Comparison of ENCODE assay signal across 10 cellular contexts in genomic region chrX:108699368-108699767, GRCh38. TPM values are rescaled to one million over a fixed set of nuclear protein-coding genes. Genes with fewer than 3 reads are reported as not detected.
DNase-seq lines count a peak whose midpoint lies in the region; ATAC-seq, FAIRE-seq and TF ChIP-seq lines count a peak whose summit lies in the region.
"Had no signal": no experiment of that assay in that cellular context is flagged by ENCODE, and none has a peak within 500 bp of the region (broad histone marks: within the 10 kb centered on the region; RNA-seq: fewer than 3 reads in every experiment).

No MANE protein-coding gene starts in this region.

- H3K4me3 ChIP-seq in H7 (ENCODE audit: insufficient read depth, low read depth, low read length) (no peak overlapping the region), OCI-LY1 (ENCODE audit: low read depth, low read length, poor library complexity, severe bottlenecking) (no peak overlapping the region), sigmoid colon (no peak overlapping the region)

- no peak overlapping the region for H3K4me2 ChIP-seq in OCI-LY1 (ENCODE audit: low read length)

- no peak overlapping the region for H3K9ac ChIP-seq in OCI-LY1 (ENCODE audit: low read length)
- H3K9ac ChIP-seq: parathyroid adenoma had no signal

- H3K9me3 ChIP-seq in OCI-LY1 (ENCODE audit: low read length) (no peaks in the 10 kb centered on the region), sigmoid colon (no peaks in the 10 kb centered on the region)

- H3K4me1 ChIP-seq in OCI-LY1 (ENCODE audit: insufficient read depth, low read length, severe bottlenecking) = no peaks in the 10 kb centered on the region
- no peaks in the 10 kb centered on the region for H3K4me1 ChIP-seq in sigmoid colon
- H3K4me1 ChIP-seq: parathyroid adenoma had no signal

- peak; percentile 38; the same call in 1 of the 2 replicates for TF ChIP-seq CTCF in OCI-LY1 (IDR thresholded peaks at IDR 0.05; ENCODE audit: low read length)
- no peak for TF ChIP-seq CTCF in sigmoid colon (IDR thresholded peaks at IDR 0.05)

- H3K27me3 ChIP-seq in H7 (ENCODE audit: control insufficient read depth, insufficient read depth, low read length) (no peaks in the 10 kb centered on the region), OCI-LY1 (ENCODE audit: insufficient read depth, low read length) (no peaks in the 10 kb centered on the region), sigmoid colon (no peaks in the 10 kb centered on the region)

- CTCF ChIA-PET in activated naive CD4-positive, alpha-beta T cell treated with anti-CD3 and anti-CD28 coated beads for 36 hours (lab: Charles Lee) = interaction anchor here (0.8 to 1.2 kb wide), 2 partner anchors 775 to 1191 kb away, joined by 3 read pairs; no protein-coding TSS in a partner anchor

- H3K9me3 Mint-ChIP-seq in activated naive CD4-positive, alpha-beta T cell treated with anti-CD3 and anti-CD28 coated beads for 36 hours = no peaks in the 10 kb centered on the region

- H3F3A ChIP-seq in OCI-LY1 (ENCODE audit: insufficient read depth, low read length) = no peaks in the 10 kb centered on the region

- peak; percentile 47 for FAIRE-seq in frontal cortex (lab: Jason Lieb, UNC)

- 19 to 35% methylated on average over 1 of the region's 1 CpG for WGBS in sigmoid colon, 2 donors

- peak; percentile 5 for DNase-seq in GM03348 (ENCODE audit: low spot score)
- peak; percentile 14 for DNase-seq in H7
- DNase-seq in frontal cortex (ENCODE audit: low spot score in 2 of 2) = no peak
- DNase-seq in stimulated activated CD4-positive, alpha-beta T cell treated with anti-CD3 and anti-CD28 coated beads, Interleukin-2, amount 100 ng/mL, for 24 hours = no peak
- DNase-seq in sigmoid colon = no peak
- DNase-seq in activated naive CD4-positive, alpha-beta T cell treated with anti-CD3 and anti-CD28 coated beads for 36 hours = no peak

- no peak for ATAC-seq in HG03521 (IDR thresholded peaks at IDR 0.05; ENCODE audit: unreplicated experiment)

- H3K36me3 Mint-ChIP-seq in activated naive CD4-positive, alpha-beta T cell treated with anti-CD3 and anti-CD28 coated beads for 36 hours (ENCODE audit: low read depth) = no peaks in the 10 kb centered on the region

- H4K20me1 ChIP-seq in OCI-LY1 (ENCODE audit: insufficient read depth, low read length) = no peaks in the 10 kb centered on the region

- no peaks in the 10 kb centered on the region for H3K79me2 ChIP-seq in OCI-LY1 (ENCODE audit: insufficient read depth, low read length)
- H3K79me2 ChIP-seq: parathyroid adenoma had no signal

- intact Hi-C loops in sigmoid colon (cut with DNase I) = no loop called here
- intact Hi-C loops in activated naive CD4-positive, alpha-beta T cell treated with anti-CD3 and anti-CD28 coated beads for 36 hours (cut with micrococcal nuclease) = loop anchor here (2.0 to 5.0 kb wide), 2 partner anchors 683 to 775 kb away; no protein-coding TSS in a partner anchor

- no peaks in the 10 kb centered on the region for H3K27me3 Mint-ChIP-seq in activated naive CD4-positive, alpha-beta T cell treated with anti-CD3 and anti-CD28 coated beads for 36 hours (ENCODE audit: low read depth)

- H3K36me3 ChIP-seq in H7 (replicated peaks; ENCODE audit: control insufficient read depth, insufficient read depth, low read length) (no peaks in the 10 kb centered on the region; the same call in 1 of the 2 replicates), OCI-LY1 (ENCODE audit: insufficient read depth, low read length) (no peaks in the 10 kb centered on the region), sigmoid colon (no peaks in the 10 kb centered on the region)

- TF ChIP-seq EP300 in sigmoid colon (IDR thresholded peaks at IDR 0.05) = no peak

- TF ChIP-seq POLR2A in sigmoid colon (IDR thresholded peaks at IDR 0.05) = no peak

- H3K27ac ChIP-seq in OCI-LY1 (ENCODE audit: low read depth, low read length, poor library complexity, severe bottlenecking) = no peak overlapping the region
- H3K27ac ChIP-seq in sigmoid colon = no peak overlapping the region
- H3K27ac ChIP-seq: parathyroid adenoma had no signal

- no peak overlapping the region for H3K4me3 Mint-ChIP-seq in activated naive CD4-positive, alpha-beta T cell treated with anti-CD3 and anti-CD28 coated beads for 36 hours

- H3K4me1 Mint-ChIP-seq in activated naive CD4-positive, alpha-beta T cell treated with anti-CD3 and anti-CD28 coated beads for 36 hours (ENCODE audit: low read depth) = no peaks in the 10 kb centered on the region

- no peaks in the 10 kb centered on the region for H3K9me2 ChIP-seq in OCI-LY1 (ENCODE audit: low read depth, low read length)

- no peak overlapping the region for H3K27ac Mint-ChIP-seq in activated naive CD4-positive, alpha-beta T cell treated with anti-CD3 and anti-CD28 coated beads for 36 hours

- H2AFZ ChIP-seq in OCI-LY1 (ENCODE audit: low read length) = no peak overlapping the region
- H2AFZ ChIP-seq: parathyroid adenoma had no signal

RNA-seq across cellular contexts. Expression of gene IRS4, which starts 37.0 kb away (rescaled TPM):
- 5.9 and 7.9 TPM in 2 replicates for total RNA-seq in H7 (2014; rRNA removed; shearing (Covaris generic))
- total RNA-seq in frontal cortex = 1.2 TPM
- total RNA-seq in sigmoid colon = not detected
- not detected for polyA plus RNA-seq in sigmoid colon
- not detected for total RNA-seq in activated naive CD4-positive, alpha-beta T cell treated with anti-CD3 and anti-CD28 coated beads for 36 hours
- total RNA-seq: T-helper 2 cell treated with Interferon-gamma antibody and Interleukin-4, amounts not matched to agents 100 ng/mL and 5 ng/mL, for 36 hours had no signal

Comparison
In these comparisons a context has a peak if more than half of its experiments do, and no peak if none do; other contexts are left out.
1. DNase-seq: peak in GM03348 (single experiment) and H7 (single experiment); none in frontal cortex (0 of 2), stimulated activated CD4-positive, alpha-beta T cell treated with anti-CD3 and anti-CD28 coated beads, Interleukin-2, amount 100 ng/mL, for 24 hours (0 of 2), sigmoid colon (single experiment) and activated naive CD4-positive, alpha-beta T cell treated with anti-CD3 and anti-CD28 coated beads for 36 hours (single experiment).